In the genomic region with DNA sequence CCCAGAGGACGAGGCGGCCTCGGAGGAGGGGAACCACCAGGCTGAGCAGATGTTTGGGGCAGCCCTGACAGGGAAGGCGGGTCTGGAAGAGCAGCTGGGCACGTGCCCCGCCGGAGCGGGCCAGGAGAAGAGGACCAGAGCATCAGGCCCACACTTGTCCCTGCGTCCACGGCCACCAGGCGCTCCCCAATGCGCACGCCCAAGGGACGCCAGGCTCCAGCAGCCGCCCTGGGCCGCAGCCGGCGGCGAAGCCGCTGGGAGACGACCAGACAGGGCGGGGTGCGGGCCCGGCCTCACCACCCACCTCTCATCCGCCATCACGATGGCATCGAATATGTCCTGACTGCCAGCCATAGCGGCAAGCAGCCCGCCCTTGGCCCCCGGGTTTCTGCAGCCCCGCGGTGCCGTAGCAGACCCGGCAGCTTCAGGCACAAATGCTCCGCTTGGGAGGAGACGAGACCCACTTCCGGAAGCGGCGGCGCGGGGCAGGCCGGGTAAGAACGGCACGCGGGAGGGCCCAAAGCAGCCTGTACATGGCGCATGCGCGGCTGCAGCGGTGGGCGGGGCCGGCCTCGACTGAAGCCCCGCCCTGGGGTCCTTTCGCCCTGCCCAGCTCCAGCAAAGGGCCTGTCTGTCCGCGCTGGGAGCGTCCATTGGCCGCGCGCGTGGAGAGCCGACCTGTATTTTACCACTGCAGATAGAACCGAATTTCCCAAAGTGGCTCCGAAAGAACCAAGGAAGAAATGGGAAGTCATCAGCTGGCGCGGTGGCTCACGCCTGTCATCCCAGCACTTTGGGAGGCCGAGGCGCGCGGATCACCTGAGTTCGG, we compare ENCODE assay signal across 8 cellular contexts. TPM values are rescaled to one million over a fixed set of nuclear protein-coding genes. Genes with fewer than 3 reads are reported as not detected.
DNase-seq lines count a peak whose midpoint lies in the region; ATAC-seq, FAIRE-seq and TF ChIP-seq lines count a peak whose summit lies in the region.

A gene with protein sequence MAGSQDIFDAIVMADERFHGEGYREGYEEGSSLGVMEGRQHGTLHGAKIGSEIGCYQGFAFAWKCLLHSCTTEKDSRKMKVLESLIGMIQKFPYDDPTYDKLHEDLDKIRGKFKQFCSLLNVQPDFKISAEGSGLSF (minus strand): TSS at position 468 of the 829 bp plus-strand sequence. CDS start 114 bp downstream, at position 354.

- H3K4me1 ChIP-seq in iPS-18a (ENCODE audit: control insufficient read depth, low read depth, low read length) (no peaks in the 10 kb centered on the region), skeletal muscle satellite cell (ENCODE audit: control insufficient read depth, insufficient read depth, low read length) (peaks cover 20% of the 10 kb centered on the region)

- H3K4me3 ChIP-seq in iPS-18a (ENCODE audit: low read length) (peak within 1 kb of the TSS; percentile 93), skeletal muscle satellite cell (ENCODE audit: low read length) (peak within 1 kb of the TSS; percentile 96)

- in situ Hi-C loops in T47D (cut with HindIII; ENCODE audit: low pct_unique_long_range_greater_than_20kb, low sequenced_read_pairs), result loop anchor here (25.0 kb wide), 1 partner anchor 563 kb away; no protein-coding TSS in a partner anchor

- FAIRE-seq in A204.1 (lab: Jason Lieb, UNC), result peak; percentile 73

- TF ChIP-seq CTCF in VCaP (conservative IDR thresholded peaks at IDR 0.05), result no peak

- ATAC-seq in GM18861 (IDR thresholded peaks at IDR 0.05; ENCODE audit: unreplicated experiment) (peak; percentile 67), HG03097 (IDR thresholded peaks at IDR 0.05; ENCODE audit: low FRiP score, unreplicated experiment) (peak; percentile 84)

- H3K27me3 ChIP-seq in iPS-18a (ENCODE audit: control insufficient read depth, insufficient read depth, low read length) (no peaks in the 10 kb centered on the region), skeletal muscle satellite cell (ENCODE audit: control insufficient read depth, insufficient read depth, low read length) (peaks cover 6% of the 10 kb centered on the region)

- DNase-seq in NCI-H2196 treated with DMSO at 0.1 percent for 48 hours (lab: John Stamatoyannopoulos, UW; ENCODE audit: unreplicated experiment) (peak; percentile 90), T47D (ENCODE audit: low read depth in 1 of 2, low spot score in 1 of 2) (peak; percentile 98 to 99)

- peak within 1 kb of the TSS; percentile 80 for H3K9ac ChIP-seq in iPS-18a (ENCODE audit: low read length)
- H3K9ac ChIP-seq in skeletal muscle satellite cell (ENCODE audit: low read depth, low read length), result peak within 1 kb of the TSS; percentile 99

- H3K36me3 ChIP-seq in iPS-18a (ENCODE audit: control insufficient read depth, low read depth, low read length), result peaks cover 13% of the 10 kb centered on the region
- H3K36me3 ChIP-seq in skeletal muscle satellite cell (ENCODE audit: insufficient read depth, low read length), result peaks cover 26% of the 10 kb centered on the region

- H3K4me2 ChIP-seq in skeletal muscle satellite cell (ENCODE audit: low read length), result peak within 1 kb of the TSS; percentile 93

- H3K9me3 ChIP-seq in iPS-18a (ENCODE audit: control insufficient read depth, low read depth, low read length) (no peaks in the 10 kb centered on the region), skeletal muscle satellite cell (replicated peaks; ENCODE audit: low read length) (no peaks in the 10 kb centered on the region)

- H3K27ac ChIP-seq in VCaP (peak within 1 kb of the TSS; percentile 87), iPS-18a (ENCODE audit: low read length) (no peak within 1 kb of the TSS)

RNA-seq across cellular contexts. Expression of the gene that starts here (rescaled TPM):
- total RNA-seq in skeletal muscle satellite cell (2012; rRNA removed), result 17.3 and 18.5 TPM in 2 replicates
